ENCODE assay signal across 24 cellular contexts in the genomic region with DNA sequence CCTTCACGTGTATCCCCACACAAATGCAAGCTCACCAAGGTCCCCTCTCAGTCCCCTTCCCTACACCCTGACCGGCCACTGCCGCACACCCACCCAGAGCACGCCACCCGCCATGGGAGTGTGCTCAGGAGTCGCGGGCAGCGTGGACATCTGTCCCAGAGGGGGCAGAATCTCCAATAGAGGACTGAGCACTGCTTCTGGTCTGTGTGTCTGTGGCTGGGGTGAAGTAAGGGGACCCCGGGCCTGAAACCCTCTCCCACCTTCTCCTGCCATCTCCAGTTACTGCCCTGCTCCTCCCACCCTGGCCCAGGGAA. TPM values are rescaled to one million over a fixed set of nuclear protein-coding genes. Genes with fewer than 3 reads are reported as not detected.
DNase-seq lines count a peak whose midpoint lies in the region; ATAC-seq and TF ChIP-seq lines count a peak whose summit lies in the region.
"Had no signal": no experiment of that assay in that cellular context is flagged by ENCODE, and none has a peak within 500 bp of the region (broad histone marks: within the 10 kb centered on the region; RNA-seq: fewer than 3 reads in every experiment).

No MANE protein-coding gene starts in this region.

- 83% methylated on average over 4 of the region's 9 CpGs; no CpG with 5 or more reads in 1 of the 2 donors for WGBS in esophagus squamous epithelium, 2 donors
- WGBS in neuronal stem cell (ENCODE audit: extremely low coverage in 2 of 2, insufficient read length in 2 of 2, insufficient replicate concordance in 1 of 2), 2 donors, result no CpG with 5 or more reads among the region's 9 CpGs
- 64 to 93% methylated on average over 5 to 8 of the region's 9 CpGs for WGBS in tibial nerve, 2 donors

- no peak overlapping the region for H2AK5ac ChIP-seq in neuronal stem cell (ENCODE audit: low read depth, low read length)

- no peak overlapping the region for H2BK12ac ChIP-seq in neuronal stem cell (ENCODE audit: low read length)

- no peak overlapping the region for H3K18ac ChIP-seq in neuronal stem cell (ENCODE audit: low read length)

- peak; percentile 20; the same call in 1 of the 2 replicates for ATAC-seq in Panc1
- ATAC-seq in activated T-cell treated with anti-CD3 and anti-CD28 coated beads, Interleukin-2, amount 50 U/mL, for 72 hours (replicated peaks in 1 of 2), result no peak
- ATAC-seq in HG03520 (IDR thresholded peaks at IDR 0.05; ENCODE audit: unreplicated experiment), result no peak
- ATAC-seq: T-helper 17 cell had no signal

- peaks cover 3% of the 10 kb centered on the region for H3K79me1 ChIP-seq in neuronal stem cell (ENCODE audit: low read depth, low read length)

- TF ChIP-seq CTCF in Panc1 (IDR thresholded peaks at IDR 0.05), result no peak
- no peak for TF ChIP-seq CTCF in esophagus squamous epithelium (IDR thresholded peaks at IDR 0.05)
- TF ChIP-seq CTCF in tibial nerve (IDR thresholded peaks at IDR 0.05), result no peak

- H3K4me3 ChIP-seq in Panc1 (ENCODE audit: low read depth in 2 of 2, low read length in 2 of 2), result no peak overlapping the region
- no peak overlapping the region for H3K4me3 ChIP-seq in esophagus squamous epithelium
- H3K4me3 ChIP-seq in neuronal stem cell (ENCODE audit: low read length in 2 of 2), result no peak overlapping the region
- no peak overlapping the region for H3K4me3 ChIP-seq in tibial nerve
- H3K4me3 ChIP-seq: PC-9, testis had no signal

- intact Hi-C loops in Panc1 (cut with micrococcal nuclease; ENCODE audit: unreplicated experiment) (no loop called here), esophagus squamous epithelium (cut with DNase I) (loop anchor here (10.0 kb wide), 1 partner anchor 85 kb away; no protein-coding TSS in a partner anchor)

- H3K27me3 Mint-ChIP-seq in activated T-cell treated with anti-CD3 and anti-CD28 coated beads, Interleukin-2, amount 50 U/mL, for 72 hours (ENCODE audit: low read depth), result no peaks in the 10 kb centered on the region
- H3K27me3 Mint-ChIP-seq: activated CD4-positive, alpha-beta T cell treated with anti-CD3 and anti-CD28 coated beads, Interleukin-2, amount 10 ng/mL, durations not matched to agents 7 days and 5 days; CD4-positive, alpha-beta memory T cell; T-helper 17 cell had no signal

- no peak overlapping the region for H2BK5ac ChIP-seq in neuronal stem cell (ENCODE audit: low read length)

- H3K27ac Mint-ChIP-seq in activated T-cell treated with anti-CD3 and anti-CD28 coated beads, Interleukin-2, amount 50 U/mL, for 72 hours, result no peak overlapping the region
- H3K27ac Mint-ChIP-seq: activated CD4-positive, alpha-beta T cell treated with anti-CD3 and anti-CD28 coated beads, Interleukin-2, amount 10 ng/mL, durations not matched to agents 7 days and 5 days; CD4-positive, alpha-beta memory T cell; T-helper 17 cell had no signal

- H3K4me2 ChIP-seq in neuronal stem cell (ENCODE audit: insufficient read depth, low read length, poor library complexity, severe bottlenecking), result no peak overlapping the region
- H3K4me2 ChIP-seq: KMS-11, PC-9 had no signal

- no peaks in the 10 kb centered on the region for H3K9me3 Mint-ChIP-seq in activated T-cell treated with anti-CD3 and anti-CD28 coated beads, Interleukin-2, amount 50 U/mL, for 72 hours
- H3K9me3 Mint-ChIP-seq: activated CD4-positive, alpha-beta T cell treated with anti-CD3 and anti-CD28 coated beads, Interleukin-2, amount 10 ng/mL, durations not matched to agents 7 days and 5 days; CD4-positive, alpha-beta memory T cell had no signal

- CTCF ChIA-PET in Panc1 (lab: Charles Lee), result no interaction called here

- H3K4me1 ChIP-seq in Panc1 (ENCODE audit: control insufficient read depth, insufficient read depth, low read length), result no peaks in the 10 kb centered on the region
- H3K4me1 ChIP-seq in esophagus squamous epithelium, result peaks cover 0 to 53% (median 19%) of the 10 kb centered on the region in 3 donors
- H3K4me1 ChIP-seq in neuronal stem cell (ENCODE audit: control insufficient read depth in 2 of 2, insufficient read depth in 1 of 2, low read depth in 1 of 2, low read length in 2 of 2), result no peaks in the 10 kb centered on the region
- peaks cover 0 to 45% (median 6%) of the 10 kb centered on the region in 4 donors for H3K4me1 ChIP-seq in tibial nerve

- H2BK120ac ChIP-seq in neuronal stem cell (ENCODE audit: low read depth, low read length), result no peak overlapping the region

- TF ChIP-seq POLR2A in esophagus squamous epithelium (IDR thresholded peaks at IDR 0.05) (no peak), tibial nerve (IDR thresholded peaks at IDR 0.05) (no peak)

- DNase-seq in Panc1 (ENCODE audit: low read depth, low spot score), result no peak
- no peak for DNase-seq in esophagus squamous epithelium (lab: John Stamatoyannopoulos, UW)
- DNase-seq in neuronal stem cell (ENCODE audit: low spot score), result no peak
- DNase-seq in tibial nerve (ENCODE audit: low spot score in 2 of 2), result no peak
- no peak for DNase-seq in activated T-cell treated with anti-CD3 and anti-CD28 coated beads, Interleukin-2, amount 50 U/mL, for 72 hours
- no peak for DNase-seq in central memory CD4-positive, alpha-beta T cell
- DNase-seq in NCI-H2029 (lab: John Stamatoyannopoulos, UW), result no peak
- DNase-seq: activated CD4-positive, alpha-beta T cell treated with anti-CD3 and anti-CD28 coated beads, Interleukin-2, amount 10 ng/mL, durations not matched to agents 7 days and 5 days; activated CD8-positive, alpha-beta memory T cell treated with anti-CD3 and anti-CD28 coated beads, Interleukin-2, amount 50 U/mL, for 48 hours; activated effector memory CD4-positive, alpha-beta T cell treated with anti-CD3 and anti-CD28 coated beads, Interleukin-2, amount 50 U/mL, for 16 hours; CD4-positive, alpha-beta memory T cell; DMS79; erythroblast; left colon; NCI-H1930; NCI-H345; PC-9; retina; T-helper 17 cell; testis had no signal

- H3K4ac ChIP-seq in neuronal stem cell (ENCODE audit: low read length), result no peak overlapping the region

- POLR2A ChIA-PET in Panc1 (lab: Charles Lee), result no interaction called here

- no peak overlapping the region for H4K91ac ChIP-seq in neuronal stem cell (ENCODE audit: low read depth, low read length, poor library complexity)

- peak overlapping the region; percentile 75 for H2AFZ ChIP-seq in neuronal stem cell (ENCODE audit: low read length)
- H2AFZ ChIP-seq: PC-9 had no signal

- no peak overlapping the region for H4K8ac ChIP-seq in neuronal stem cell (ENCODE audit: low read depth, low read length)

- no peaks in the 10 kb centered on the region for H3K36me3 ChIP-seq in Panc1 (ENCODE audit: control insufficient read depth, insufficient read depth, low read length)
- peaks cover 0 to 38% (median 0%) of the 10 kb centered on the region in 3 donors for H3K36me3 ChIP-seq in esophagus squamous epithelium
- peaks cover 0 to 24% of the 10 kb centered on the region in 2 donors for H3K36me3 ChIP-seq in neuronal stem cell (replicated peaks in 1 of 2; ENCODE audit: control insufficient read depth in 2 of 2, insufficient read depth in 2 of 2, low read length in 2 of 2)
- peaks cover 0 to 50% (median 0%) of the 10 kb centered on the region in 3 donors for H3K36me3 ChIP-seq in tibial nerve

- no peak overlapping the region for H3K23ac ChIP-seq in neuronal stem cell (ENCODE audit: low read depth, low read length, poor library complexity)

- H3K4me3 Mint-ChIP-seq in activated T-cell treated with anti-CD3 and anti-CD28 coated beads, Interleukin-2, amount 50 U/mL, for 72 hours, result no peak overlapping the region
- H3K4me3 Mint-ChIP-seq: activated CD4-positive, alpha-beta T cell treated with anti-CD3 and anti-CD28 coated beads, Interleukin-2, amount 10 ng/mL, durations not matched to agents 7 days and 5 days; CD4-positive, alpha-beta memory T cell; T-helper 17 cell had no signal

- H3K27ac ChIP-seq in Panc1 (ENCODE audit: low read length) (no peak overlapping the region), esophagus squamous epithelium (peak overlapping the region; percentile 18 to 75 (median 51)), neuronal stem cell (replicated peaks; ENCODE audit: low read length) (no peak overlapping the region), tibial nerve (peak overlapping the region in 3 of 4 donors; percentile 17 to 69 (median 69))
- H3K27ac ChIP-seq: KMS-11, PC-9 had no signal

- H3K9me3 ChIP-seq in Panc1 (ENCODE audit: control insufficient read depth, insufficient read depth, low read depth, low read length), result no peaks in the 10 kb centered on the region
- no peaks in the 10 kb centered on the region for H3K9me3 ChIP-seq in esophagus squamous epithelium
- no peaks in the 10 kb centered on the region for H3K9me3 ChIP-seq in neuronal stem cell (replicated peaks in 1 of 2; ENCODE audit: control insufficient read depth in 2 of 2, insufficient read depth in 1 of 2, low read depth in 1 of 2, low read length in 2 of 2)
- no peaks in the 10 kb centered on the region for H3K9me3 ChIP-seq in tibial nerve
- H3K9me3 ChIP-seq: testis had no signal

- no peaks in the 10 kb centered on the region for H3K36me3 Mint-ChIP-seq in activated T-cell treated with anti-CD3 and anti-CD28 coated beads, Interleukin-2, amount 50 U/mL, for 72 hours (ENCODE audit: insufficient read depth in 2 of 2)
- H3K36me3 Mint-ChIP-seq: CD4-positive, alpha-beta memory T cell had no signal

- no peaks in the 10 kb centered on the region for H3K27me3 ChIP-seq in Panc1 (ENCODE audit: control insufficient read depth, insufficient read depth, low read length)
- no peaks in the 10 kb centered on the region for H3K27me3 ChIP-seq in esophagus squamous epithelium
- H3K27me3 ChIP-seq in neuronal stem cell (ENCODE audit: control insufficient read depth in 3 of 3, insufficient read depth in 3 of 3, low read depth in 1 of 3, low read length in 3 of 3), result no peaks in the 10 kb centered on the region
- H3K27me3 ChIP-seq in tibial nerve, result no peaks in the 10 kb centered on the region
- H3K27me3 ChIP-seq: testis had no signal

- no peak overlapping the region for H3K14ac ChIP-seq in neuronal stem cell (ENCODE audit: low read length)

- BruUV-seq in Panc1 (replicated peaks; lab: Mats Ljungman, UMichigan), result no TSS peak

- H3K4me1 Mint-ChIP-seq in activated T-cell treated with anti-CD3 and anti-CD28 coated beads, Interleukin-2, amount 50 U/mL, for 72 hours (ENCODE audit: low read depth), result no peaks in the 10 kb centered on the region
- H3K4me1 Mint-ChIP-seq: activated CD4-positive, alpha-beta T cell treated with anti-CD3 and anti-CD28 coated beads, Interleukin-2, amount 10 ng/mL, durations not matched to agents 7 days and 5 days had no signal

- in situ Hi-C loops in Panc1 (cut with HindIII; ENCODE audit: low pct_unique_long_range_greater_than_20kb, low sequenced_read_pairs), result no loop called here

- peak in 1 of 2 donors; percentile 37 for TF ChIP-seq EP300 in tibial nerve (IDR thresholded peaks at IDR 0.05)

- no peak overlapping the region for H3K9ac ChIP-seq in neuronal stem cell (ENCODE audit: low read depth, low read length, poor library complexity)
- H3K9ac ChIP-seq: KMS-11 had no signal

- no peak overlapping the region for H2BK15ac ChIP-seq in neuronal stem cell (ENCODE audit: low read length)

RNA-seq across cellular contexts. Expression of a gene that starts 8.3 kb away (rescaled TPM):
- total RNA-seq in Panc1 (2021; ENCODE audit: unreplicated experiment) (107 TPM), esophagus squamous epithelium (100 to 1,000 TPM in 1 of 4 donors, 10 to 100 TPM in 3; 10.7 to 313 (median 60.7) TPM), tibial nerve (100 to 1,000 TPM; 140 to 245 (median 219) TPM)
- polyA plus RNA-seq in Panc1 (2012; ENCODE audit: insufficient read length), result 157 TPM
- 136 TPM for polyA plus RNA-seq in neuronal stem cell (2013, experiment 1 of 2)
- 136 TPM for polyA plus RNA-seq in neuronal stem cell (2013, experiment 2 of 2)
- total RNA-seq in activated T-cell treated with anti-CD3 and anti-CD28 coated beads, Interleukin-2, amount 50 U/mL, for 72 hours, result 1 to 10 TPM in 1 of 2 donors, under 1 TPM in 1; 0.62 to 2.0 TPM
- total RNA-seq: CD4-positive, alpha-beta memory T cell; H4; SK-MEL-5 had no signal
- polyA plus RNA-seq: CD4-positive, alpha-beta memory T cell had no signal

RNA-seq across cellular contexts. Expression of a gene that starts 23.8 kb away (rescaled TPM):
- total RNA-seq in Panc1 (2021; ENCODE audit: unreplicated experiment) (18.0 TPM), esophagus squamous epithelium (10 to 100 TPM in 1 of 4 donors, 1 to 10 TPM in 3; 3.4 to 10.9 (median 7.1) TPM), tibial nerve (10 to 100 TPM; 13.2 to 27.7 (median 19.6) TPM)
- polyA plus RNA-seq in Panc1 (2012; ENCODE audit: insufficient read length), result 12.5 TPM
- 116 TPM for polyA plus RNA-seq in neuronal stem cell (2013, experiment 1 of 2)
- polyA plus RNA-seq in neuronal stem cell (2013, experiment 2 of 2), result 126 TPM
- total RNA-seq in activated T-cell treated with anti-CD3 and anti-CD28 coated beads, Interleukin-2, amount 50 U/mL, for 72 hours, result 10 to 100 TPM; 47.3 to 58.4 TPM

RNA-seq across cellular contexts. Expression of a gene that starts 56.0 kb away (rescaled TPM):
- 118 TPM for total RNA-seq in Panc1 (2021; ENCODE audit: unreplicated experiment)
- 109 TPM for polyA plus RNA-seq in Panc1 (2012; ENCODE audit: insufficient read length)
- 100 to 1,000 TPM; 203 to 373 (median 267) TPM for total RNA-seq in esophagus squamous epithelium
- polyA plus RNA-seq in neuronal stem cell (2013, experiment 1 of 2), result 78.3 TPM
- 76.5 TPM for polyA plus RNA-seq in neuronal stem cell (2013, experiment 2 of 2)
- 10 to 100 TPM; 44.6 to 62.7 (median 53.3) TPM for total RNA-seq in tibial nerve
- 10 to 100 TPM; 78.2 to 88.3 TPM for total RNA-seq in activated T-cell treated with anti-CD3 and anti-CD28 coated beads, Interleukin-2, amount 50 U/mL, for 72 hours

Comparison
In these comparisons a context has a peak if more than half of its experiments do, and no peak if none do; other contexts are left out.
1. H3K27ac ChIP-seq: peak in esophagus squamous epithelium (4 of 4) and tibial nerve (3 of 4); none in Panc1 (single experiment) and neuronal stem cell (single experiment).